Comparison of ENCODE assay signal across 15 cellular contexts in the genomic region with DNA sequence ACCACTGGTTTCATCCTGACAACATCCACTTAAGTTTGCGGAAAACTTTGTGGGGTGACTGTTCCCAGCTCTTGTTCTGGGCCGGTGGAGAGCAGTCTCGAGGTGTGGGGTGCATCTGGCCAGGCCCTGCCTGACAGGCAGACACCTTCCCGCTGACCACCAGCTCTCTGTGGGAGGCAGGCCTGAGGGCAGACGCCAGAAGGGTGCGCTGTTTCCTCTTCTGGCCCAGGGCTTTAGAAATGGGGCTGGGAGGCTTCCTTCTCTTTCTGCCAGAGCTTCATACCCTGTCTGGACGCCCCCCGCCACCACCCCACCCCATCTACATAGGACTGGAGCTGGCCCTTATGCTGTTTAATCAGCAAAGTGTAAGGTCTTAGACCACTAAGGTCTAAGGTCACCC.
DNase-seq lines count a peak whose midpoint lies in the region; ATAC-seq and TF ChIP-seq lines count a peak whose summit lies in the region.
"Had no signal": no experiment of that assay in that cellular context is flagged by ENCODE, and none has a peak within 500 bp of the region (broad histone marks: within the 10 kb centered on the region; RNA-seq: fewer than 3 reads in every experiment).

No MANE protein-coding gene starts in this region.

- H3K27ac ChIP-seq in BLaER1 (no peak overlapping the region), iPS DF 6.9 (ENCODE audit: low read length) (no peak overlapping the region)
- H3K27ac ChIP-seq: prostate gland had no signal

- no peak overlapping the region for H3K9ac ChIP-seq in BLaER1

- WGBS in iPS DF 6.9 (ENCODE audit: insufficient coverage, insufficient read length), result no CpG with 5 or more reads among the region's 8 CpGs

- POLR2A ChIA-PET in naive thymus-derived CD8-positive, alpha-beta T cell (lab: Charles Lee), result no interaction called here

- H4K20me1 ChIP-seq in BLaER1, result peaks cover 97% of the 10 kb centered on the region

- peak overlapping the region; percentile 33 for H3K4me2 ChIP-seq in BLaER1

- H3K36me3 ChIP-seq in BLaER1 (peaks cover 66% of the 10 kb centered on the region), iPS DF 6.9 (ENCODE audit: control insufficient read depth, insufficient read depth, low read length) (no peaks in the 10 kb centered on the region)
- H3K36me3 ChIP-seq: MG63, prostate gland had no signal

- in situ Hi-C loops in GM13977 (cut with MboI; ENCODE audit: low pct_unique_long_range_greater_than_20kb, low sequenced_read_pairs, unreplicated experiment), result no loop called here

- H3K27ac Mint-ChIP-seq in naive thymus-derived CD8-positive, alpha-beta T cell, result no peak overlapping the region
- no peak overlapping the region for H3K27ac Mint-ChIP-seq in natural killer cell treated with Interleukin-12 subunit alpha and Interleukin-12 subunit beta and Interleukin-15 and Interleukin-18, amount 100 ng/mL, for 72 hours
- H3K27ac Mint-ChIP-seq: activated T-cell treated with anti-CD3 and anti-CD28 coated beads, Interleukin-2, amount 50 U/mL, for 24 hours had no signal

- no peak for DNase-seq in GM13977 (ENCODE audit: low spot score)
- peak; percentile 37 for DNase-seq in iPS DF 6.9 (ENCODE audit: low read depth, low spot score)
- DNase-seq in naive thymus-derived CD8-positive, alpha-beta T cell, result no peak
- no peak for DNase-seq in stimulated activated CD4-positive, alpha-beta T cell treated with anti-CD3 and anti-CD28 coated beads, Interleukin-4, amount 100 ng/mL, for 1 hour
- DNase-seq in natural killer cell treated with Interleukin-12 subunit alpha and Interleukin-12 subunit beta and Interleukin-15 and Interleukin-18, amount 100 ng/mL, for 72 hours (ENCODE audit: low spot score), result no peak
- no peak for DNase-seq in LoVo (ENCODE audit: low spot score)
- DNase-seq: activated T-cell treated with anti-CD3 and anti-CD28 coated beads, Interleukin-2, amount 50 U/mL, for 24 hours; mesenchymal stem cell; MG63; NCI-H2227 treated with DMSO at 0.1 percent for 48 hours; Right ventricle myocardium superior; stimulated activated naive CD4-positive, alpha-beta T cell had no signal

- H3K27me3 Mint-ChIP-seq in naive thymus-derived CD8-positive, alpha-beta T cell, result no peaks in the 10 kb centered on the region
- no peaks in the 10 kb centered on the region for H3K27me3 Mint-ChIP-seq in natural killer cell treated with Interleukin-12 subunit alpha and Interleukin-12 subunit beta and Interleukin-15 and Interleukin-18, amount 100 ng/mL, for 72 hours
- H3K27me3 Mint-ChIP-seq: activated T-cell treated with anti-CD3 and anti-CD28 coated beads, Interleukin-2, amount 50 U/mL, for 24 hours had no signal

- no peak overlapping the region for H3K4me3 ChIP-seq in BLaER1
- no peak overlapping the region for H3K4me3 ChIP-seq in iPS DF 6.9 (ENCODE audit: low read length)
- H3K4me3 ChIP-seq: MG63, prostate gland had no signal

- no peak overlapping the region for H3K4me3 Mint-ChIP-seq in naive thymus-derived CD8-positive, alpha-beta T cell
- H3K4me3 Mint-ChIP-seq in natural killer cell treated with Interleukin-12 subunit alpha and Interleukin-12 subunit beta and Interleukin-15 and Interleukin-18, amount 100 ng/mL, for 72 hours, result no peak overlapping the region
- H3K4me3 Mint-ChIP-seq: activated T-cell treated with anti-CD3 and anti-CD28 coated beads, Interleukin-2, amount 50 U/mL, for 24 hours had no signal

- H3K36me3 Mint-ChIP-seq in naive thymus-derived CD8-positive, alpha-beta T cell, result no peaks in the 10 kb centered on the region
- H3K36me3 Mint-ChIP-seq in natural killer cell treated with Interleukin-12 subunit alpha and Interleukin-12 subunit beta and Interleukin-15 and Interleukin-18, amount 100 ng/mL, for 72 hours, result no peaks in the 10 kb centered on the region

- ATAC-seq in SK-N-SH treated with all-trans-retinoic acid at 6 μM for 48 hours, result peak; percentile 41; the same call in 1 of the 3 replicates
- no peak for ATAC-seq in naive thymus-derived CD8-positive, alpha-beta T cell
- no peak for ATAC-seq in natural killer cell treated with Interleukin-12 subunit alpha and Interleukin-12 subunit beta and Interleukin-15 and Interleukin-18, amount 100 ng/mL, for 72 hours

- H3K9me3 Mint-ChIP-seq in naive thymus-derived CD8-positive, alpha-beta T cell, result no peaks in the 10 kb centered on the region
- H3K9me3 Mint-ChIP-seq in natural killer cell treated with Interleukin-12 subunit alpha and Interleukin-12 subunit beta and Interleukin-15 and Interleukin-18, amount 100 ng/mL, for 72 hours, result peaks cover 3% of the 10 kb centered on the region
- H3K9me3 Mint-ChIP-seq: activated T-cell treated with anti-CD3 and anti-CD28 coated beads, Interleukin-2, amount 50 U/mL, for 24 hours had no signal

- TF ChIP-seq CTCF in GM13977 (IDR thresholded peaks at IDR 0.05; ENCODE audit: extremely low read depth, insufficient read depth, missing control alignments), result peak; percentile 32

- peaks cover 50% of the 10 kb centered on the region for H3K4me1 ChIP-seq in BLaER1
- no peaks in the 10 kb centered on the region; the same call in 1 of the 2 replicates for H3K4me1 ChIP-seq in iPS DF 6.9 (ENCODE audit: control insufficient read depth, insufficient read depth, low read length)
- H3K4me1 ChIP-seq: prostate gland had no signal

- no peaks in the 10 kb centered on the region for H3K27me3 ChIP-seq in BLaER1
- no peaks in the 10 kb centered on the region for H3K27me3 ChIP-seq in iPS DF 6.9 (ENCODE audit: control insufficient read depth, insufficient read depth, low read length)
- H3K27me3 ChIP-seq: MG63 had no signal

- H3K9me3 ChIP-seq in BLaER1 (no peaks in the 10 kb centered on the region), iPS DF 6.9 (ENCODE audit: control insufficient read depth, insufficient read depth, low read length) (no peaks in the 10 kb centered on the region)
- H3K9me3 ChIP-seq: MG63, prostate gland had no signal

- H3K4me1 Mint-ChIP-seq in naive thymus-derived CD8-positive, alpha-beta T cell, result peaks cover 4 to 6% (median 5%) of the 10 kb centered on the region in 4 donors
- H3K4me1 Mint-ChIP-seq in natural killer cell treated with Interleukin-12 subunit alpha and Interleukin-12 subunit beta and Interleukin-15 and Interleukin-18, amount 100 ng/mL, for 72 hours (ENCODE audit: low read depth in 2 of 2), result peaks cover 38 to 41% of the 10 kb centered on the region in 2 donors

TF ChIP-seq in SK-N-SH treated with all-trans-retinoic acid at 6 μM for 48 hours, 23 proteins besides CTCF, POLR2A, EP300 and RAD21 (continues in another document):
- no peak for TF ChIP-seq CREB5 (CRISPR knock-in tag; IDR thresholded peaks at IDR 0.05; ENCODE audit: low read depth)
- no peak for TF ChIP-seq BACH2 (CRISPR knock-in tag; IDR thresholded peaks at IDR 0.05; ENCODE audit: borderline replicate concordance)
- TF ChIP-seq CSDC2 (CRISPR knock-in tag; IDR thresholded peaks at IDR 0.05), result no peak
- TF ChIP-seq ZC3H10 (CRISPR knock-in tag; IDR thresholded peaks at IDR 0.05), result no peak
- TF ChIP-seq ISL1 (CRISPR knock-in tag; IDR thresholded peaks at IDR 0.05), result no peak
- TF ChIP-seq, protein P1, sequence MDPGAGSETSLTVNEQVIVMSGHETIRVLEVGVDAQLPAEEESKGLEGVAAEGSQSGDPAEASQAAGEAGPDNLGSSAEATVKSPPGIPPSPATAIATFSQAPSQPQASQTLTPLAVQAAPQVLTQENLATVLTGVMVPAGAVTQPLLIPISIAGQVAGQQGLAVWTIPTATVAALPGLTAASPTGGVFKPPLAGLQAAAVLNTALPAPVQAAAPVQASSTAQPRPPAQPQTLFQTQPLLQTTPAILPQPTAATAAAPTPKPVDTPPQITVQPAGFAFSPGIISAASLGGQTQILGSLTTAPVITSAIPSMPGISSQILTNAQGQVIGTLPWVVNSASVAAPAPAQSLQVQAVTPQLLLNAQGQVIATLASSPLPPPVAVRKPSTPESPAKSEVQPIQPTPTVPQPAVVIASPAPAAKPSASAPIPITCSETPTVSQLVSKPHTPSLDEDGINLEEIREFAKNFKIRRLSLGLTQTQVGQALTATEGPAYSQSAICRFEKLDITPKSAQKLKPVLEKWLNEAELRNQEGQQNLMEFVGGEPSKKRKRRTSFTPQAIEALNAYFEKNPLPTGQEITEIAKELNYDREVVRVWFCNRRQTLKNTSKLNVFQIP (CRISPR knock-in tag; IDR thresholded peaks at IDR 0.05; ENCODE audit: borderline replicate concordance, low read depth), result no peak
- TF ChIP-seq GLIS3 (CRISPR knock-in tag; IDR thresholded peaks at IDR 0.05), result no peak
- TF ChIP-seq ZFP3 (CRISPR knock-in tag; IDR thresholded peaks at IDR 0.05), result no peak
- no peak for TF ChIP-seq ZFP30 (CRISPR knock-in tag; IDR thresholded peaks at IDR 0.05)
- TF ChIP-seq TOX (CRISPR knock-in tag; IDR thresholded peaks at IDR 0.05; ENCODE audit: borderline replicate concordance), result no peak
- TF ChIP-seq, protein P2, sequence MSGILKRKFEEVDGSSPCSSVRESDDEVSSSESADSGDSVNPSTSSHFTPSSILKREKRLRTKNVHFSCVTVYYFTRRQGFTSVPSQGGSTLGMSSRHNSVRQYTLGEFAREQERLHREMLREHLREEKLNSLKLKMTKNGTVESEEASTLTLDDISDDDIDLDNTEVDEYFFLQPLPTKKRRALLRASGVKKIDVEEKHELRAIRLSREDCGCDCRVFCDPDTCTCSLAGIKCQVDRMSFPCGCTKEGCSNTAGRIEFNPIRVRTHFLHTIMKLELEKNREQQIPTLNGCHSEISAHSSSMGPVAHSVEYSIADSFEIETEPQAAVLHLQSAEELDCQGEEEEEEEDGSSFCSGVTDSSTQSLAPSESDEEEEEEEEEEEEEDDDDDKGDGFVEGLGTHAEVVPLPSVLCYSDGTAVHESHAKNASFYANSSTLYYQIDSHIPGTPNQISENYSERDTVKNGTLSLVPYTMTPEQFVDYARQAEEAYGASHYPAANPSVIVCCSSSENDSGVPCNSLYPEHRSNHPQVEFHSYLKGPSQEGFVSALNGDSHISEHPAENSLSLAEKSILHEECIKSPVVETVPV (CRISPR knock-in tag; IDR thresholded peaks at IDR 0.05), result no peak
- no peak for TF ChIP-seq ESRRG (CRISPR knock-in tag; IDR thresholded peaks at IDR 0.05)
